Comparison of ENCODE assay signal across 19 cellular contexts in genomic region chr12:108136697-108137096, GRCh38. TPM values are rescaled to one million over a fixed set of nuclear protein-coding genes. Genes with fewer than 3 reads are reported as not detected.
A peak's percentile ranks its signal among the peaks of the same experiment; 100 is the strongest.
DNase-seq lines count a peak whose midpoint lies in the region; ATAC-seq, FAIRE-seq and TF ChIP-seq lines count a peak whose summit lies in the region.
"Had no signal": no experiment of that assay in that cellular context is flagged by ENCODE, and none has a peak within 500 bp of the region (broad histone marks: within the 10 kb centered on the region; RNA-seq: fewer than 3 reads in every experiment).

No MANE protein-coding gene starts in this region.

- POLR2A ChIA-PET in CD4-positive, alpha-beta T cell (lab: Charles Lee), result no interaction called here

- no peak overlapping the region for H2BK15ac ChIP-seq in H9 (ENCODE audit: low read depth, low read length)

- H3K14ac ChIP-seq in H9 (ENCODE audit: insufficient read depth, low read length), result no peak overlapping the region

- peak; percentile 52 for FAIRE-seq in bronchial epithelial cell (lab: Jason Lieb, UNC)
- FAIRE-seq: GM12878, GM19239, H54 had no signal

- no peak overlapping the region for H3K4me3 ChIP-seq in bronchial epithelial cell (ENCODE audit: low read depth, low read length)
- H3K4me3 ChIP-seq: GM12878 had no signal

- intact Hi-C loops in CD4-positive, alpha-beta T cell (cut with DNase I, micrococcal nuclease), result no loop called here

- no peak overlapping the region for H2BK20ac ChIP-seq in H9 (ENCODE audit: low read depth, low read length, poor library complexity, severe bottlenecking)

- H2BK12ac ChIP-seq in H9 (ENCODE audit: insufficient read length, low read depth, low read length), result no peak overlapping the region

- no peaks in the 10 kb centered on the region; the same call in 1 of the 2 replicates for H3K27me3 ChIP-seq in H9 (ENCODE audit: insufficient read depth, low read length)
- peaks cover 2% of the 10 kb centered on the region for H3K27me3 ChIP-seq in bronchial epithelial cell (ENCODE audit: control insufficient read depth, insufficient read depth, low read length)
- no peaks in the 10 kb centered on the region for H3K27me3 ChIP-seq in CD4-positive, alpha-beta T cell (ENCODE audit: control insufficient read depth, insufficient read depth, low read length)

- H3K9me3 ChIP-seq in H9 (ENCODE audit: control insufficient read depth, low read depth, low read length), result no peaks in the 10 kb centered on the region
- H3K9me3 ChIP-seq in CD4-positive, alpha-beta T cell (ENCODE audit: control insufficient read depth, low read length), result no peaks in the 10 kb centered on the region
- H3K9me3 ChIP-seq: Caco-2 had no signal

- H3K27me3 Mint-ChIP-seq in H9 (ENCODE audit: low read depth), result peaks cover 8% of the 10 kb centered on the region
- H3K27me3 Mint-ChIP-seq in CD4-positive, alpha-beta T cell, result peaks cover 38% of the 10 kb centered on the region

- WGBS in H9 (ENCODE audit: extremely low coverage, insufficient read length, low lambda C conversion rate), result no CpG with 5 or more reads among the region's 6 CpGs

- H3K18ac ChIP-seq in H9 (ENCODE audit: insufficient read length, low read depth, low read length), result no peak overlapping the region

- peaks cover 0 to 4% (median 1%) of the 10 kb centered on the region in 3 experiments; a peak in 3 of 7 replicates for H3K36me3 Mint-ChIP-seq in H9 (ENCODE audit: insufficient read depth in 1 of 3, low read depth in 3 of 3)
- H3K36me3 Mint-ChIP-seq in CD4-positive, alpha-beta T cell (ENCODE audit: low read depth), result no peaks in the 10 kb centered on the region
- H3K36me3 Mint-ChIP-seq: CD8-positive, alpha-beta T cell had no signal

- H2BK120ac ChIP-seq in H9 (ENCODE audit: low read depth, low read length, poor library complexity, severe bottlenecking), result no peak overlapping the region

- H3K27ac Mint-ChIP-seq in H9, result peak overlapping the region in 2 of 3 experiments; percentile 43 to 53; a peak in 2 of 7 replicates
- H3K27ac Mint-ChIP-seq in CD4-positive, alpha-beta T cell, result no peak overlapping the region
- H3K27ac Mint-ChIP-seq: CD8-positive, alpha-beta T cell had no signal

- H3K9me3 Mint-ChIP-seq in H9, result no peaks in the 10 kb centered on the region
- no peaks in the 10 kb centered on the region for H3K9me3 Mint-ChIP-seq in CD4-positive, alpha-beta T cell
- H3K9me3 Mint-ChIP-seq: CD8-positive, alpha-beta T cell had no signal

- CTCF ChIA-PET in CD4-positive, alpha-beta T cell (lab: Charles Lee), result no interaction called here

- TF ChIP-seq CTCF in H9 (conservative IDR thresholded peaks at IDR 0.05) (no peak), bronchial epithelial cell (IDR thresholded peaks at IDR 0.05; ENCODE audit: insufficient read depth, low read length, severe bottlenecking) (no peak)
- no peak for TF ChIP-seq CTCF in CD4-positive, alpha-beta T cell (IDR thresholded peaks at IDR 0.05)

- H2BK5ac ChIP-seq in H9 (ENCODE audit: insufficient read length, low read length), result no peak overlapping the region

- H3K23ac ChIP-seq in H9 (ENCODE audit: insufficient read length, low read depth, low read length), result no peak overlapping the region

- H3K4me2 ChIP-seq in H9 (ENCODE audit: insufficient read depth, insufficient read length, low read length), result no peak overlapping the region

- H4K91ac ChIP-seq in H9 (ENCODE audit: insufficient read length, low read depth, low read length), result no peak overlapping the region

- H4K5ac ChIP-seq in H9 (ENCODE audit: insufficient read length, low read depth, low read length), result no peak overlapping the region

- no peaks in the 10 kb centered on the region for H3K79me1 ChIP-seq in H9 (ENCODE audit: insufficient read depth, low read depth, low read length, poor library complexity, severe bottlenecking)

- H3K4me1 ChIP-seq in H9 (ENCODE audit: insufficient read depth, low read length), result 0 out of 2 replicates have a peak, but pooled peaks cover 2% of the 10 kb centered on the region
- H3K4me1 ChIP-seq: Caco-2 had no signal

- no peak for DNase-seq in H9
- DNase-seq in bronchial epithelial cell (ENCODE audit: low read depth), result no peak
- peak; percentile 74 for DNase-seq in islet precursor cell
- DNase-seq in CD4-positive, alpha-beta T cell, result no peak
- DNase-seq: C1 segment of cervical spinal cord; Caco-2; CD8-positive, alpha-beta T cell; DMS153; DND-41; GDM1; GOT3; HCEC 1CT had no signal

- H4K20me1 ChIP-seq in H9 (ENCODE audit: control insufficient read depth, insufficient read depth, insufficient read length), result no peaks in the 10 kb centered on the region

- H3K27ac ChIP-seq in H9 (ENCODE audit: insufficient read length, low read depth, low read length), result no peak overlapping the region
- H3K27ac ChIP-seq in CD4-positive, alpha-beta T cell (ENCODE audit: low read depth, low read length), result no peak overlapping the region

- H4K8ac ChIP-seq in H9 (replicated peaks; ENCODE audit: insufficient read length, low read depth, low read length), result no peak overlapping the region

- peaks cover 30 to 33% of the 10 kb centered on the region in 2 experiments for H3K4me1 Mint-ChIP-seq in H9
- no peaks in the 10 kb centered on the region for H3K4me1 Mint-ChIP-seq in CD4-positive, alpha-beta T cell (ENCODE audit: low read depth)

- no peak overlapping the region for H3T11ph ChIP-seq in H9 (ENCODE audit: low read length)

- no peak overlapping the region for H2AK5ac ChIP-seq in H9 (ENCODE audit: insufficient read length, low read length)

- no peaks in the 10 kb centered on the region for H3K36me3 ChIP-seq in bronchial epithelial cell (ENCODE audit: control insufficient read depth, insufficient read depth, low read length)

- no peak overlapping the region for H3K4me3 Mint-ChIP-seq in H9
- H3K4me3 Mint-ChIP-seq in CD4-positive, alpha-beta T cell, result no peak overlapping the region
- H3K4me3 Mint-ChIP-seq: CD8-positive, alpha-beta T cell had no signal

- H3K9ac ChIP-seq in H9 (ENCODE audit: extremely low read depth, insufficient read length, low read length), result no peak overlapping the region

- H3K23me2 ChIP-seq in H9 (ENCODE audit: insufficient read length, low read depth, low read length, poor library complexity, severe bottlenecking), result no peaks in the 10 kb centered on the region

- H3K4ac ChIP-seq in H9 (ENCODE audit: low read depth, low read length), result no peak overlapping the region

- no peak overlapping the region for H3K56ac ChIP-seq in H9 (ENCODE audit: insufficient read length, low read depth, low read length)

- ATAC-seq in GM21529 (IDR thresholded peaks at IDR 0.05; ENCODE audit: unreplicated experiment), result no peak
- ATAC-seq in CD4-positive, alpha-beta T cell (ENCODE audit: poor library complexity), result no peak
- no peak for ATAC-seq in HG03378 (IDR thresholded peaks at IDR 0.05; ENCODE audit: unreplicated experiment)
- ATAC-seq: CD8-positive, alpha-beta T cell; GM12878 had no signal

- no peaks in the 10 kb centered on the region for H3K79me2 ChIP-seq in H9 (ENCODE audit: insufficient read depth, low read length)

- H2AFZ ChIP-seq in H9 (ENCODE audit: low read length), result no peak overlapping the region

RNA-seq across cellular contexts. Expression of gene WSCD2, which starts 7.6 kb away (rescaled TPM):
- total RNA-seq in H9 (2021) (0.92 and 1.2 TPM in 2 replicates), bronchial epithelial cell (not detected in 2 replicates)
- not detected for total RNA-seq in CD4-positive, alpha-beta T cell
- total RNA-seq: A172; A673; Caco-2; CD8-positive, alpha-beta T cell; GM12878 had no signal
